In the genomic region with DNA sequence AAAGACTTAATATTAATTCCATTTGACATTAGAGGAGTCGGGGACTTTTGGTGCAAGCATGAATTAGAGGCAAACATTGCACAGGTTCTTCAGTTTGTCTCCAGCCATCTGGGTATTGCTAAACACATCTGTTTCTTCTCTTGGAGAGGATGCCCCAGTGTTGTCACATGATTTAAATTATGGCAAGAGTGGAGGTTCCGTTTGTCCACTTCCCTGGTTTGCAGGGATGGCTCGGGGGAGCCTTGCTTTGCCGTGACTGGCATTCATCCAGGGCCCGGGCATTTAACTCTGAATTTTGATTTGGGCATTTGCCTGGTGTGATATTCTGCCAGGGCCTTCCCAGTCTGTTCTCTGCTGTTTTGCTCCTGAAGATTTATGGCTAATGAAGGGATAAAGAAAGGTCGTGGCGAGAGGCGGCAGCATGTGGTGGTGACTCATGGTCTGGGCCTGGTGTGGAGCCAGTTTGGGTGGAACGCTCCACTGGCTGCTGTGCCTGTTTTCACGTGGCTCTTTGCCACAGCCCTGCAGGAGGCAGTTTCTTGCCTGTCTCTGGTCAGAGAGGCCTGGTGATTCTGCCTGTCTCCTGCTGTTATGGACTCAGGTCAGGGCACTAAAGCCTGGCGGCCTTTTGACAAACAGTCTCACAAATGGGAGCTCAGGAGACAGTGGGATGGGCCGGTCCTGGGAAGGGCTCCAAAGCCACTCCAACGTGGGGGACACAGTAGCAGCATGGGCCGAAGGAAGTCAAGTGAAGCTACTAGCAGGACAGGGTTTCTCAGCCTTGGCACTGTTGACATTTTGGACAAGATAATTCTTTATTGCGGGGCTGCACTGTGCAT, we compare ENCODE assay signal across 9 cellular contexts.
DNase-seq lines count a peak whose midpoint lies in the region; ATAC-seq and TF ChIP-seq lines count a peak whose summit lies in the region.
"Had no signal": no experiment of that assay in that cellular context is flagged by ENCODE, and none has a peak within 500 bp of the region (broad histone marks: within the 10 kb centered on the region; RNA-seq: fewer than 3 reads in every experiment).

No MANE protein-coding gene starts in this region.

- DNase-seq in BE2C: peak; percentile 95
- DNase-seq in LNCaP clone FGC (ENCODE audit: low read depth): peak; percentile 89
- peak in 57 of 58 donors; percentile 4 to 91 (median 66) for DNase-seq in anterior cingulate cortex (lab: John Stamatoyannopoulos, UW)
- DNase-seq in right cardiac atrium: peak; percentile 93 to 96 (median 94)
- DNase-seq in sigmoid colon: peak; percentile 98
- DNase-seq in endothelial cell (ENCODE audit: low spot score): no peak
- DNase-seq in activated CD4-positive, alpha-beta T cell treated with anti-CD3 and anti-CD28 coated beads, Interleukin-2, amount 50 U/mL, for 48 hours: no peak

- H3K9me3 Mint-ChIP-seq in endothelial cell (ENCODE audit: unreplicated experiment): no peaks in the 10 kb centered on the region
- H3K9me3 Mint-ChIP-seq: central memory CD8-positive, alpha-beta T cell had no signal

- H3K27ac Mint-ChIP-seq in endothelial cell (ENCODE audit: unreplicated experiment): no peak overlapping the region

- no peaks in the 10 kb centered on the region for H3K4me1 Mint-ChIP-seq in endothelial cell (ENCODE audit: unreplicated experiment)
- H3K4me1 Mint-ChIP-seq: central memory CD8-positive, alpha-beta T cell had no signal

- H3K27me3 ChIP-seq in BE2C (no peaks in the 10 kb centered on the region), right cardiac atrium (ENCODE audit: control insufficient read depth, insufficient read depth) (no peaks in the 10 kb centered on the region), sigmoid colon (no peaks in the 10 kb centered on the region)

- TF ChIP-seq POLR2A in sigmoid colon (IDR thresholded peaks at IDR 0.05): no peak

- peak; percentile 17; the same call in 1 of the 2 replicates for TF ChIP-seq CTCF in BE2C (IDR thresholded peaks at IDR 0.05; ENCODE audit: low read depth, low read length)
- TF ChIP-seq CTCF in LNCaP clone FGC (IDR thresholded peaks at IDR 0.05; ENCODE audit: control insufficient read depth, extremely low read depth, insufficient read depth): no peak
- no peak for TF ChIP-seq CTCF in sigmoid colon (IDR thresholded peaks at IDR 0.05)
- TF ChIP-seq CTCF in endothelial cell (IDR thresholded peaks at IDR 0.05; ENCODE audit: unreplicated experiment): no peak

- no peaks in the 10 kb centered on the region for H3K36me3 Mint-ChIP-seq in endothelial cell (ENCODE audit: low read depth, unreplicated experiment)

- no peak overlapping the region for H3K4me3 Mint-ChIP-seq in endothelial cell (ENCODE audit: unreplicated experiment)
- H3K4me3 Mint-ChIP-seq: central memory CD8-positive, alpha-beta T cell had no signal

- TF ChIP-seq EP300 in sigmoid colon (IDR thresholded peaks at IDR 0.05): peak; percentile 44 to 87 (median 72)

- H3K4me1 ChIP-seq in BE2C (peaks cover 34% of the 10 kb centered on the region), right cardiac atrium (ENCODE audit: control insufficient read depth, insufficient read depth, low read length) (peaks cover 5% of the 10 kb centered on the region), sigmoid colon (peaks cover 0 to 74% (median 67%) of the 10 kb centered on the region in 4 donors)

- H3K36me3 ChIP-seq in BE2C (no peaks in the 10 kb centered on the region), sigmoid colon (no peaks in the 10 kb centered on the region)

- no peaks in the 10 kb centered on the region for H3K27me3 Mint-ChIP-seq in endothelial cell (ENCODE audit: unreplicated experiment)
- H3K27me3 Mint-ChIP-seq: central memory CD8-positive, alpha-beta T cell had no signal

- intact Hi-C loops in right cardiac atrium (cut with DNase I) (no loop called here), sigmoid colon (cut with DNase I) (loop anchor here (2.0 to 5.0 kb wide), 9 partner anchors 38 to 705 kb away; a partner anchor contains a TSS)

- ATAC-seq in right cardiac atrium: peak; percentile 97 to 98
- no peak for ATAC-seq in HG03469 (IDR thresholded peaks at IDR 0.05; ENCODE audit: unreplicated experiment)

- peak overlapping the region; percentile 86 for H3K27ac ChIP-seq in right cardiac atrium (ENCODE audit: low read length)
- H3K27ac ChIP-seq in sigmoid colon: peak overlapping the region; percentile 82 to 88 (median 84)

- H3K9me3 ChIP-seq in BE2C (no peaks in the 10 kb centered on the region), right cardiac atrium (ENCODE audit: control insufficient read depth, low read length) (no peaks in the 10 kb centered on the region), sigmoid colon (no peaks in the 10 kb centered on the region)

- 29% methylated on average over 15 of the region's 15 CpGs for WGBS in right cardiac atrium
- WGBS in sigmoid colon, 2 donors: 61 to 65% methylated on average over 15 of the region's 15 CpGs

- H3K4me3 ChIP-seq in BE2C (ENCODE audit: low read depth, low read length): peak overlapping the region; percentile 16
- H3K4me3 ChIP-seq in LNCaP clone FGC (ENCODE audit: low read depth, low read length): no peak overlapping the region
- no peak overlapping the region for H3K4me3 ChIP-seq in right cardiac atrium (ENCODE audit: low read length)
- H3K4me3 ChIP-seq in sigmoid colon: no peak overlapping the region

Comparison
In these comparisons a context has a peak if more than half of its experiments do, and no peak if none do; other contexts are left out.
1. DNase-seq: peak in BE2C (single experiment), LNCaP clone FGC (single experiment), anterior cingulate cortex (57 of 58), right cardiac atrium (3 of 3) and sigmoid colon (single experiment); none in endothelial cell (single experiment) and activated CD4-positive, alpha-beta T cell treated with anti-CD3 and anti-CD28 coated beads, Interleukin-2, amount 50 U/mL, for 48 hours (0 of 2).